Comparison of ENCODE assay signal across 8 cellular contexts in genomic region chr19:11203194-11204075, GRCh38. TPM values are rescaled to one million over a fixed set of nuclear protein-coding genes. Genes with fewer than 3 reads are reported as not detected.
DNase-seq lines count a peak whose midpoint lies in the region; ATAC-seq, FAIRE-seq and TF ChIP-seq lines count a peak whose summit lies in the region.

No MANE protein-coding gene starts in this region.

- no peaks in the 10 kb centered on the region for H3K27me3 Mint-ChIP-seq in astrocyte (ENCODE audit: low read depth, unreplicated experiment)

- peak overlapping the region; percentile 39 for H2AFZ ChIP-seq in astrocyte (ENCODE audit: low read depth, low read length)

- peak; percentile 64 to 72 for DNase-seq in A549 (ENCODE audit: low read depth in 1 of 2, low spot score in 1 of 2)
- peak; percentile 79 to 85 for DNase-seq in SJCRH30
- peak; percentile 66 for DNase-seq in astrocyte (ENCODE audit: low read depth)
- DNase-seq in right cardiac atrium: peak; percentile 87 to 93 (median 90)
- peak; percentile 38 for DNase-seq in retinal pigment epithelial cell (ENCODE audit: low read depth)
- DNase-seq in GF-D8 (lab: John Stamatoyannopoulos, UW): no peak

- H4K20me1 ChIP-seq in astrocyte (ENCODE audit: insufficient read depth, low read length): no peaks in the 10 kb centered on the region

- no peak for TF ChIP-seq EP300 in A549 (IDR thresholded peaks at IDR 0.05)

- H3K4me3 Mint-ChIP-seq in astrocyte (ENCODE audit: unreplicated experiment): peak overlapping the region; percentile 16

- H3K36me3 ChIP-seq in SJCRH30 (no peaks in the 10 kb centered on the region; the same call in 1 of the 2 replicates), astrocyte (ENCODE audit: insufficient read depth, low read length) (no peaks in the 10 kb centered on the region)

- TF ChIP-seq RAD21 in A549 (conservative IDR thresholded peaks at IDR 0.05 in 1 of 2, IDR thresholded peaks at IDR 0.05 in 1 of 2): peak; percentile 83 to 96

- peaks cover 7% of the 10 kb centered on the region for H3K36me3 Mint-ChIP-seq in astrocyte (ENCODE audit: low read depth, unreplicated experiment)

- CTCF ChIA-PET in A549 (lab: Yijun Ruan, JAX): interaction anchor here (1.0 to 5.6 kb wide), 11 partner anchors 10 to 240 kb away, joined by 3 to 57 read pairs (median 5); no protein-coding TSS in a partner anchor

- FAIRE-seq in A549 (lab: Jason Lieb, UNC) (no peak), astrocyte (lab: Jason Lieb, UNC) (no peak)

- no peaks in the 10 kb centered on the region for H3K9me3 ChIP-seq in A549
- H3K9me3 ChIP-seq in SJCRH30 (replicated peaks): no peaks in the 10 kb centered on the region
- H3K9me3 ChIP-seq in astrocyte (ENCODE audit: insufficient read depth, low read depth, low read length): no peaks in the 10 kb centered on the region
- no peaks in the 10 kb centered on the region for H3K9me3 ChIP-seq in right cardiac atrium (ENCODE audit: control insufficient read depth, low read length)

- H3K4me1 Mint-ChIP-seq in astrocyte (ENCODE audit: low read depth, unreplicated experiment): peaks cover 6% of the 10 kb centered on the region

- no peaks in the 10 kb centered on the region for H3K79me2 ChIP-seq in astrocyte (ENCODE audit: insufficient read depth, low read length)

- no peaks in the 10 kb centered on the region for H3K27me3 ChIP-seq in SJCRH30
- H3K27me3 ChIP-seq in astrocyte (ENCODE audit: insufficient read depth, low read length): no peaks in the 10 kb centered on the region
- H3K27me3 ChIP-seq in right cardiac atrium (ENCODE audit: control insufficient read depth, insufficient read depth): no peaks in the 10 kb centered on the region

- POLR2A ChIA-PET in A549 (lab: Yijun Ruan, JAX): interaction anchor here (0.6 to 1.8 kb wide), 2 partner anchors 65 to 78 kb away, joined by 9 to 18 read pairs; no protein-coding TSS in a partner anchor

- H3K4me1 ChIP-seq in A549: peaks cover 35% of the 10 kb centered on the region
- H3K4me1 ChIP-seq in SJCRH30: peaks cover 9% of the 10 kb centered on the region
- H3K4me1 ChIP-seq in astrocyte (ENCODE audit: insufficient read depth, low read length): peaks cover 13% of the 10 kb centered on the region
- peaks cover 5% of the 10 kb centered on the region for H3K4me1 ChIP-seq in right cardiac atrium (ENCODE audit: control insufficient read depth, insufficient read depth, low read length)

- H3K27ac ChIP-seq in A549 (peak overlapping the region; percentile 93 to 98), SJCRH30 (peak overlapping the region; percentile 74), astrocyte (ENCODE audit: low read depth, low read length) (peak overlapping the region; percentile 4), right cardiac atrium (ENCODE audit: low read length) (peak overlapping the region; percentile 94)

- peak; percentile 80 for TF ChIP-seq CTCF in A549 (IDR thresholded peaks at IDR 0.05)
- TF ChIP-seq CTCF in GM12875 (IDR thresholded peaks at IDR 0.05; ENCODE audit: borderline replicate concordance, insufficient read depth, low read depth, low read length): peak; percentile 80
- TF ChIP-seq CTCF in astrocyte (IDR thresholded peaks at IDR 0.05; ENCODE audit: insufficient read depth, low read depth, low read length): peak; percentile 51
- peak; percentile 89 for TF ChIP-seq CTCF in retinal pigment epithelial cell (conservative IDR thresholded peaks at IDR 0.05; ENCODE audit: low read depth, low read length)

- H3K27ac Mint-ChIP-seq in astrocyte (ENCODE audit: unreplicated experiment): peak overlapping the region; percentile 18

- H3K4me3 ChIP-seq in A549: no peak overlapping the region
- no peak overlapping the region for H3K4me3 ChIP-seq in GM12875 (ENCODE audit: low read depth, low read length)
- H3K4me3 ChIP-seq in SJCRH30: no peak overlapping the region
- H3K4me3 ChIP-seq in astrocyte (ENCODE audit: insufficient read depth, low read depth, low read length): no peak overlapping the region
- H3K4me3 ChIP-seq in right cardiac atrium (ENCODE audit: low read length): no peak overlapping the region
- no peak overlapping the region for H3K4me3 ChIP-seq in retinal pigment epithelial cell (ENCODE audit: low read length)

- intact Hi-C loops in right cardiac atrium (cut with DNase I): loop anchor here in 3 of 4 donors (2.0 to 10.0 kb wide), 4 partner anchors 65 to 169 kb away; no protein-coding TSS in a partner anchor

- peak overlapping the region; percentile 51 for H3K9ac ChIP-seq in astrocyte (ENCODE audit: low read length)

- 36% methylated on average over 9 of the region's 17 CpGs for WGBS in A549 (ENCODE audit: missing lambda C conversion rate)
- WGBS in right cardiac atrium: 18% methylated on average over 17 of the region's 17 CpGs

- no peaks in the 10 kb centered on the region for H3K9me3 Mint-ChIP-seq in astrocyte (ENCODE audit: unreplicated experiment)

- H3K4me2 ChIP-seq in A549 (peak overlapping the region; percentile 60), astrocyte (ENCODE audit: low read length) (peak overlapping the region; percentile 78)

- TF ChIP-seq POLR2A in A549 (IDR thresholded peaks at IDR 0.05; ENCODE audit: low read length): no peak

- ATAC-seq in A549 (peak; percentile 79 to 81), right cardiac atrium (peak; percentile 73 to 78), GM19452 (IDR thresholded peaks at IDR 0.05; ENCODE audit: unreplicated experiment) (no peak)

TF ChIP-seq in A549, 52 proteins besides CTCF, POLR2A, EP300 and RAD21:
- TF ChIP-seq SMC3 (IDR thresholded peaks at IDR 0.05) (peak; percentile 95), MAFK (IDR thresholded peaks at IDR 0.05; ENCODE audit: partially characterized antibody) (no peak), FOSL2 (IDR thresholded peaks at IDR 0.05) (0 out of 2 replicates have a peak, but pooled peaks have one; percentile 21), FOSL2 (CRISPR knock-in tag; IDR thresholded peaks at IDR 0.05) (0 out of 2 replicates have a peak, but pooled peaks have one; percentile 37), MAX (IDR thresholded peaks at IDR 0.05) (peak; percentile 43; the same call in 1 of the 2 replicates), JUN (IDR thresholded peaks at IDR 0.05) (peak in 1 of 2 experiments; percentile 38; a peak in 2 of 5 replicates), E2F6 (IDR thresholded peaks at IDR 0.05; ENCODE audit: borderline replicate concordance, low read depth) (0 out of 2 replicates have a peak, but pooled peaks have one; percentile 45)

RNA-seq across cellular contexts. Expression of gene KANK2, which starts 6.1 kb away (rescaled TPM):
- polyA plus RNA-seq in A549 (2011; rRNA removed) (20.5 and 35.5 TPM in 2 replicates), A549 (2017; fragmentation: RNase III; extraction: RNeasy Plus Mini Kit Qiagen cat#74134 plus additional on column Dnase treatment) (63.8 to 68.0 TPM (median 66.1 TPM) in 3 replicates), right cardiac atrium (259 TPM)
- 42.9 and 53.3 TPM in 2 replicates for polyA plus RNA-seq in A549 (2012; cell fraction: cytosol; rRNA removed)
- polyA plus RNA-seq in A549 (2012; cell fraction: nucleus; rRNA removed): 81.8 and 124 TPM in 2 replicates
- polyA minus RNA-seq in A549 (2011; rRNA and poly(A)+ RNA removed): 45.0 and 60.0 TPM in 2 replicates
- total RNA-seq in SJCRH30 (2014; rRNA removed; shearing (Covaris generic)): 86.1 and 98.4 TPM in 2 replicates
- total RNA-seq in astrocyte (50.3 and 55.2 TPM in 2 replicates), right cardiac atrium (100 to 1,000 TPM; 244 to 324 (median 295) TPM)

RNA-seq across cellular contexts. Expression of gene ANGPTL8, which starts 36.0 kb away (rescaled TPM):
- polyA plus RNA-seq in A549 (2011; rRNA removed) (0.12 TPM in 1 of 2 replicates, not detected in the other), A549 (2017; fragmentation: RNase III; extraction: RNeasy Plus Mini Kit Qiagen cat#74134 plus additional on column Dnase treatment) (0.16 TPM in 1 of 3 replicates, not detected in the others), right cardiac atrium (4.8 TPM)
- 0.20 TPM in 1 of 2 replicates, not detected in the other for polyA plus RNA-seq in A549 (2012; cell fraction: cytosol; rRNA removed)
- 0.20 TPM in 1 of 2 replicates, not detected in the other for polyA plus RNA-seq in A549 (2012; cell fraction: nucleus; rRNA removed)
- polyA minus RNA-seq in A549 (2011; rRNA and poly(A)+ RNA removed): not detected in 2 replicates
- total RNA-seq in SJCRH30 (2014; rRNA removed; shearing (Covaris generic)): not detected in 2 replicates
- total RNA-seq in astrocyte (not detected in 2 replicates), right cardiac atrium (under 1 TPM in 3 of 4 donors, not detected in 1; 0.47 to 0.84 (median 0.51) TPM)

RNA-seq across cellular contexts. Expression of gene SPC24, which starts 47.9 kb away (rescaled TPM):
- polyA plus RNA-seq in A549 (2011; rRNA removed) (16.3 and 16.5 TPM in 2 replicates), A549 (2017; fragmentation: RNase III; extraction: RNeasy Plus Mini Kit Qiagen cat#74134 plus additional on column Dnase treatment) (21.8 to 22.2 TPM (median 22.2 TPM) in 3 replicates), right cardiac atrium (1.6 TPM)
- 26.0 and 27.2 TPM in 2 replicates for polyA plus RNA-seq in A549 (2012; cell fraction: cytosol; rRNA removed)
- 20.8 and 24.2 TPM in 2 replicates for polyA plus RNA-seq in A549 (2012; cell fraction: nucleus; rRNA removed)
- 19.3 and 22.3 TPM in 2 replicates for polyA minus RNA-seq in A549 (2011; rRNA and poly(A)+ RNA removed)
- total RNA-seq in SJCRH30 (2014; rRNA removed; shearing (Covaris generic)): 61.3 and 70.3 TPM in 2 replicates
- total RNA-seq in astrocyte (2.0 and 3.2 TPM in 2 replicates), right cardiac atrium (1 to 10 TPM in 3 of 4 donors, under 1 TPM in 1; 0.56 to 4.4 (median 3.4) TPM)

RNA-seq across cellular contexts. Expression of gene DOCK6, which starts 58.9 kb away (rescaled TPM):
- polyA plus RNA-seq in A549 (2011; rRNA removed): 8.0 and 9.6 TPM in 2 replicates
- polyA plus RNA-seq in A549 (2012; cell fraction: cytosol; rRNA removed): 9.9 and 12.9 TPM in 2 replicates
- polyA plus RNA-seq in A549 (2012; cell fraction: nucleus; rRNA removed): 33.0 and 43.0 TPM in 2 replicates
- polyA plus RNA-seq in A549 (2017; fragmentation: RNase III; extraction: RNeasy Plus Mini Kit Qiagen cat#74134 plus additional on column Dnase treatment): 7.5 to 10.4 TPM (median 7.6 TPM) in 3 replicates
- 10.3 and 15.9 TPM in 2 replicates for polyA minus RNA-seq in A549 (2011; rRNA and poly(A)+ RNA removed)
- total RNA-seq in SJCRH30 (2014; rRNA removed; shearing (Covaris generic)): 15.2 and 18.3 TPM in 2 replicates
- total RNA-seq in astrocyte: 38.3 and 48.2 TPM in 2 replicates
- total RNA-seq in right cardiac atrium: 10 to 100 TPM; 35.0 to 68.5 (median 36.3) TPM
- polyA plus RNA-seq in right cardiac atrium: 23.8 TPM

Comparison
In these comparisons a context has a peak if more than half of its experiments do, and no peak if none do; other contexts are left out.
1. H3K27ac ChIP-seq: peak in every context shown above with its lines; median percentile 96 in A549; 94 in right cardiac atrium; 74 in SJCRH30; 4 in astrocyte.
2. RNA of gene SPC24, which starts 47.9 kb away (total RNA-seq): 61.3 to 70.3 TPM in SJCRH30; 0.56 to 4.4 TPM in right cardiac atrium and 2.0 to 3.2 TPM in astrocyte; every median in the first group is over 10 times any median in the second.
3. Peak in every context shown above with its lines, with median percentiles within 50 percentile points of each other: CTCF ChIP-seq.